In the genomic region with DNA sequence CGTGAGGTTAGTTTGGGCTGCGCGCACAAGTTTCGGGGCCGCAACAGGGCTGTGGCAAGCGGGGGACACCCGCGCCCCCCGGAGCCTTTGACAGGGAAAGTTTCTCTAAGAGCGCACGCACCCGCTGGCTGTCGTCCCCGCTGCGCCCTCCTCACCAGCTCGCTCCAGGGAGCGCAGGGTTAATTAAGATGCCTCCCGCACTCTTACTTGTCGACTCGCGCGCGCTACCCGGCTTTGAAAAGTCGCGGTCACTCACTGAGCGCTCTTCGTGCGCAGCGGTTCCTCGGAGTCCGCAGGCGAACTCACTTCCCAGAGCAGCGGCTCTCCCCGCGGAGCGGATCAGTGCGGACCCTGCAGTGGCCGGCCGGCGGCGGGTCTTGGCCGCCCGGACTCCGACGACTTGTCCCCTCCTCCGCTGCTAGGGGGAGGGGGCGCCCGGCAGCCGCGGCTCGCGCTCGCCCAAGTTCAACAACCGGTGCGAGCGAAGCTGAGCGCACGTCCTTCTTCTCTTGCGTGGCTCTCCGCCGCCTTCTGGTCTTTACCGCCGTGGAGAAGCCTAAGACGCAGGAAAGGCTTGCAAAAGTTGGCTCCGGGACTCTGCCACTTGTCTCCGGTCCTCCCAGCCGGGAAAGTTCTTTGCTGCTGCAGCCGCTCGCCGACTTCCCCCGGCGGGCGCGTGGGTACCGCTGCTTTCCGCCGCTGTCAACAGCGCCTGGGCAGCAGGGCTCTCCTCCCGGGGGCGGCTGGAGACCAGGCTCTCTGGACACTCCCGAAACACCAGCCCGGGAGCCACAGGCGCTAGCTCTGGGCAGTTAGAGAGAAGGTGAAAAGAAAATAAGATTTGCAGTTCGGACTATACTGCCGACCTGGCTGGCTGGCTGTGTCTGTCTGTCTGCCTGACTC, we compare ENCODE assay signal across 8 cellular contexts. TPM values are rescaled to one million over a fixed set of nuclear protein-coding genes. Genes with fewer than 3 reads are reported as not detected.
DNase-seq lines count a peak whose midpoint lies in the region; FAIRE-seq and TF ChIP-seq lines count a peak whose summit lies in the region.

No MANE protein-coding gene starts in this region.

- H3K36me3 ChIP-seq in BE2C: peaks cover 11% of the 10 kb centered on the region
- peaks cover 9% of the 10 kb centered on the region for H3K36me3 ChIP-seq in bronchial epithelial cell (ENCODE audit: control insufficient read depth, insufficient read depth, low read length)

- DNase-seq in BE2C (peak; percentile 36), HK-2 (ENCODE audit: unreplicated experiment) (peak; percentile 56), SW480 (ENCODE audit: low spot score) (peak; percentile 30), bronchial epithelial cell (ENCODE audit: low read depth) (no peak), kidney glomerular epithelial cell (lab: John Stamatoyannopoulos, UW) (peak; percentile 41), T-helper 9 cell (no peak)
- peak; percentile 16 to 20 for DNase-seq in stimulated activated CD4-positive, alpha-beta T cell treated with anti-CD3 and anti-CD28 coated beads, Interleukin-15, amount 100 ng/mL, for 1 hour (ENCODE audit: low read depth in 1 of 2, low spot score in 1 of 2)

- TF ChIP-seq CTCF in BE2C (IDR thresholded peaks at IDR 0.05; ENCODE audit: low read depth, low read length): no peak
- TF ChIP-seq CTCF in bronchial epithelial cell (IDR thresholded peaks at IDR 0.05; ENCODE audit: insufficient read depth, low read length, severe bottlenecking): no peak

- H3K9me3 ChIP-seq in BE2C: no peaks in the 10 kb centered on the region

- H3K27me3 ChIP-seq in BE2C (no peaks in the 10 kb centered on the region), bronchial epithelial cell (ENCODE audit: control insufficient read depth, insufficient read depth, low read length) (no peaks in the 10 kb centered on the region)

- FAIRE-seq in bronchial epithelial cell (lab: Jason Lieb, UNC): no peak

- H3K4me3 ChIP-seq in BE2C (ENCODE audit: low read depth, low read length) (peak overlapping the region; percentile 86), bronchial epithelial cell (ENCODE audit: low read depth, low read length) (peak overlapping the region; percentile 79)

- H3K4me1 ChIP-seq in BE2C: no peaks in the 10 kb centered on the region

- peak; percentile 30 for TF ChIP-seq POLR2A in GM19099 (IDR thresholded peaks at IDR 0.05; ENCODE audit: extremely low read depth, insufficient read length, low read depth)

RNA-seq across cellular contexts. Expression of a gene that starts 0.5 kb away (rescaled TPM):
- 26.6 TPM for polyA plus RNA-seq in BE2C (2012; ENCODE audit: insufficient read depth, insufficient read length, low read depth)
- 66.2 and 90.0 TPM in 2 replicates for total RNA-seq in bronchial epithelial cell

Comparison
In these comparisons a context has a peak if more than half of its experiments do, and no peak if none do; other contexts are left out.
1. DNase-seq: peak in BE2C (single experiment), HK-2 (single experiment), SW480 (single experiment), kidney glomerular epithelial cell (single experiment) and stimulated activated CD4-positive, alpha-beta T cell treated with anti-CD3 and anti-CD28 coated beads, Interleukin-15, amount 100 ng/mL, for 1 hour (2 of 2); none in bronchial epithelial cell (single experiment) and T-helper 9 cell (single experiment).